Comparison of ENCODE assay signal across 8 cellular contexts in the genomic region with DNA sequence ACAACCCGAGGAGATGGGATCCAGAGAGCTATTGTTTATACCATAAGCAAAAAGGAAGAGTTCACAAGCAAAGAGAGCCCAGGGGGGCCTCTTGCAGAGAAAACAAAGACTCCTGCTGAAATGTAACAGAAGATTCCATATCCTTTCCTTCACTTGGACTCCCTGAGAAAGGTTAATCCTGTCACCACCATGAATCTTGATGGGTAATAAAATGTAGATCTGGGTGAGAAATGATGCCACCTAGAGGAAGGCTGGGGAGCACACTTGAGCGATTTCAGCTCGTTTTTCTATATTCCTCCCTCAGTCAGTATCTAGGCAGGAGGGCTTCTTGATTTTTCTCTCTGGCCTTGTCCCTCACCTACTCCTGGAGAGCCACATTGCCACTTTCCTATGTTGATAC. TPM values are rescaled to one million over a fixed set of nuclear protein-coding genes. Genes with fewer than 3 reads are reported as not detected.
DNase-seq lines count a peak whose midpoint lies in the region; ATAC-seq and TF ChIP-seq lines count a peak whose summit lies in the region.

No MANE protein-coding gene starts in this region.

- H3K27ac ChIP-seq in DOHH2 (ENCODE audit: low read depth, low read length), result no peak overlapping the region
- H3K27ac ChIP-seq in left lung, result no peak overlapping the region

- intact Hi-C loops in left lung (cut with DNase I), result no loop called here

- DNase-seq in HFF-Myc (ENCODE audit: extremely low read depth, low read depth), result no peak
- DNase-seq in SW480 (ENCODE audit: low spot score), result peak; percentile 11
- no peak for DNase-seq in left lung
- no peak for DNase-seq in GDM1 (lab: John Stamatoyannopoulos, UW)
- DNase-seq in NCI-H2029 (lab: John Stamatoyannopoulos, UW), result no peak
- DNase-seq in GM19240 (ENCODE audit: insufficient read length, low spot score), result no peak

- H3K4me1 ChIP-seq in DOHH2 (ENCODE audit: control insufficient read depth, low read length) (no peaks in the 10 kb centered on the region), left lung (no peaks in the 10 kb centered on the region)

- no peaks in the 10 kb centered on the region for H3F3A ChIP-seq in DOHH2 (ENCODE audit: control insufficient read depth, insufficient read depth)

- H3K79me2 ChIP-seq in DOHH2 (ENCODE audit: control insufficient read depth, low read length), result no peaks in the 10 kb centered on the region

- no peaks in the 10 kb centered on the region for H3K9me2 ChIP-seq in DOHH2 (replicated peaks; ENCODE audit: control insufficient read depth, low read length)

- no peaks in the 10 kb centered on the region for H4K20me1 ChIP-seq in DOHH2 (ENCODE audit: control insufficient read depth, insufficient read depth, low read depth, low read length)

- H3K4me2 ChIP-seq in DOHH2 (ENCODE audit: low read length), result no peak overlapping the region

- ATAC-seq in left lung (peak; percentile 62), HG03108 (IDR thresholded peaks at IDR 0.05; ENCODE audit: unreplicated experiment) (no peak)

- H3K9me3 ChIP-seq in DOHH2 (ENCODE audit: control insufficient read depth, insufficient read depth, low read length) (no peaks in the 10 kb centered on the region), left lung (no peaks in the 10 kb centered on the region)

- peak; percentile 49 for TF ChIP-seq CTCF in DOHH2 (IDR thresholded peaks at IDR 0.05; ENCODE audit: low read depth, low read length, poor library complexity, severe bottlenecking)
- peak; percentile 47 for TF ChIP-seq CTCF in HFF-Myc (IDR thresholded peaks at IDR 0.05; ENCODE audit: low read depth, low read length, missing control alignments)
- TF ChIP-seq CTCF in left lung (IDR thresholded peaks at IDR 0.05), result no peak

- H3K4me3 ChIP-seq in DOHH2 (ENCODE audit: low read length) (no peak overlapping the region), HFF-Myc (replicated peaks; ENCODE audit: low read depth, low read length) (no peak overlapping the region), left lung (no peak overlapping the region)

- H3K27me3 ChIP-seq in DOHH2 (ENCODE audit: control insufficient read depth, low read length) (no peaks in the 10 kb centered on the region), left lung (no peaks in the 10 kb centered on the region)

- H3K36me3 ChIP-seq in DOHH2 (ENCODE audit: control insufficient read depth, low read length), result no peaks in the 10 kb centered on the region
- no peaks in the 10 kb centered on the region for H3K36me3 ChIP-seq in left lung

RNA-seq across cellular contexts. Expression of a gene that starts 10.2 kb away (rescaled TPM):
- under 1 TPM in 1 of 2 donors, not detected in 1; 0.84 TPM for total RNA-seq in left lung

Comparison
In these comparisons a context has a peak if more than half of its experiments do, and no peak if none do; other contexts are left out.
1. CTCF ChIP-seq: peak in DOHH2 (single experiment) and HFF-Myc (single experiment); none in left lung (0 of 2).